37 cellular contexts compared by ENCODE assay signal in genomic region chr2:18745431-18746272, GRCh38.
"Had no signal": no experiment of that assay in that cellular context is flagged by ENCODE, and none has a peak within 500 bp of the region (broad histone marks: within the 10 kb centered on the region; RNA-seq: fewer than 3 reads in every experiment).

No MANE protein-coding gene starts in this region.

- ATAC-seq: activated CD4-positive, CD25-positive, alpha-beta regulatory T cell treated with anti-CD3 and anti-CD28 coated beads, Interleukin-2, amount 50 U/mL, for 24 hours; activated CD8-positive, alpha-beta memory T cell treated with anti-CD3 and anti-CD28 coated beads, Interleukin-2, amount 10 ng/mL, durations not matched to agents 7 days and 5 days; activated CD8-positive, alpha-beta T cell treated with anti-CD3 and anti-CD28 coated beads, Interleukin-2, amount 10 ng/mL, durations not matched to agents 7 days and 5 days; activated naive CD8-positive, alpha-beta T cell treated with anti-CD3 and anti-CD28 coated beads, Interleukin-2, amount 50 U/mL, for 24 hours; body of pancreas; T-cell; T-helper 17 cell had no signal

- H3K4me1 Mint-ChIP-seq: activated B cell treated with CpG ODN at 0.5 μM for 24 hours; activated CD4-positive, alpha-beta T cell treated with anti-CD3 and anti-CD28 coated beads, Interleukin-2, amount 10 ng/mL, durations not matched to agents 24 days and 14 days; activated CD8-positive, alpha-beta memory T cell treated with anti-CD3 and anti-CD28 coated beads, Interleukin-2, amount 10 ng/mL, durations not matched to agents 7 days and 5 days; activated naive CD4-positive, alpha-beta T cell treated with anti-CD3 and anti-CD28 coated beads, Interleukin-2, amount 50 U/mL, for 24 hours; activated naive CD8-positive, alpha-beta T cell treated with anti-CD3 and anti-CD28 coated beads for 36 hours; activated naive CD8-positive, alpha-beta T cell treated with anti-CD3 and anti-CD28 coated beads, Interleukin-2, amount 50 U/mL, for 24 hours; T-cell; T-helper 17 cell had no signal

- FAIRE-seq: colon, endometrium, endothelial cell of umbilical vein, frontal cortex had no signal

- H3K9me3 ChIP-seq: adrenal gland, body of pancreas, esophagus squamous epithelium had no signal

- H3K27me3 ChIP-seq: adrenal gland, body of pancreas, esophagus squamous epithelium had no signal

- H3K27me3 Mint-ChIP-seq: activated B cell treated with CpG ODN at 0.5 μM for 24 hours; activated CD4-positive, alpha-beta memory T cell treated with anti-CD3 and anti-CD28 coated beads for 36 hours; activated CD4-positive, alpha-beta T cell treated with anti-CD3 and anti-CD28 coated beads, Interleukin-2, amount 10 ng/mL, durations not matched to agents 24 days and 14 days; activated CD8-positive, alpha-beta memory T cell treated with anti-CD3 and anti-CD28 coated beads, Interleukin-2, amount 10 ng/mL, durations not matched to agents 7 days and 5 days; activated naive CD4-positive, alpha-beta T cell treated with anti-CD3 and anti-CD28 coated beads, Interleukin-2, amount 50 U/mL, for 24 hours; activated naive CD8-positive, alpha-beta T cell treated with anti-CD3 and anti-CD28 coated beads for 36 hours; activated naive CD8-positive, alpha-beta T cell treated with anti-CD3 and anti-CD28 coated beads, Interleukin-2, amount 50 U/mL, for 24 hours; T-cell; T-helper 17 cell had no signal

- H3K9me3 Mint-ChIP-seq: activated B cell treated with CpG ODN at 0.5 μM for 24 hours; activated CD4-positive, alpha-beta memory T cell treated with anti-CD3 and anti-CD28 coated beads for 36 hours; activated CD4-positive, alpha-beta T cell treated with anti-CD3 and anti-CD28 coated beads, Interleukin-2, amount 10 ng/mL, durations not matched to agents 24 days and 14 days; activated naive CD4-positive, alpha-beta T cell treated with anti-CD3 and anti-CD28 coated beads for 36 hours; activated naive CD4-positive, alpha-beta T cell treated with anti-CD3 and anti-CD28 coated beads, Interleukin-2, amount 50 U/mL, for 24 hours; activated naive CD8-positive, alpha-beta T cell treated with anti-CD3 and anti-CD28 coated beads for 36 hours; activated naive CD8-positive, alpha-beta T cell treated with anti-CD3 and anti-CD28 coated beads, Interleukin-2, amount 50 U/mL, for 24 hours; activated T-helper 1 cell treated with anti-CD3 and anti-CD28 coated beads, Interleukin-12 subunit alpha, Interleukin-12 subunit beta, Interleukin-2, Interleukin-4 antibody, amounts not matched to agents 30 ng/mL and 10 ng/mL and 1 ng/mL, durations not matched to agents 14 hours and 24 hours and 36 hours; activated T-helper 2 cell treated with anti-CD3 and anti-CD28 coated beads, Interferon-gamma antibody, Interleukin-2, Interleukin-4, amounts not matched to agents 10 μg/mL and 5 μg/mL and 100 μg/mL, durations not matched to agents 14 hours and 24 hours and 36 hours; T-cell; T-helper 2 cell treated with Interferon-gamma antibody and Interleukin-4, amounts not matched to agents 5 μg/mL and 100 μg/mL, for 36 hours had no signal

- H3K27ac Mint-ChIP-seq: activated B cell treated with CpG ODN at 0.5 μM for 24 hours; activated CD4-positive, alpha-beta memory T cell treated with anti-CD3 and anti-CD28 coated beads for 36 hours; activated CD4-positive, alpha-beta T cell treated with anti-CD3 and anti-CD28 coated beads, Interleukin-2, amount 10 ng/mL, durations not matched to agents 24 days and 14 days; activated CD8-positive, alpha-beta memory T cell treated with anti-CD3 and anti-CD28 coated beads, Interleukin-2, amount 10 ng/mL, durations not matched to agents 7 days and 5 days; activated CD8-positive, alpha-beta T cell treated with anti-CD3 and anti-CD28 coated beads, Interleukin-2, amount 10 ng/mL, durations not matched to agents 7 days and 5 days; activated naive CD4-positive, alpha-beta T cell treated with anti-CD3 and anti-CD28 coated beads for 36 hours; activated naive CD4-positive, alpha-beta T cell treated with anti-CD3 and anti-CD28 coated beads, Interleukin-2, amount 50 U/mL, for 24 hours; activated naive CD8-positive, alpha-beta T cell treated with anti-CD3 and anti-CD28 coated beads for 36 hours; activated naive CD8-positive, alpha-beta T cell treated with anti-CD3 and anti-CD28 coated beads, Interleukin-2, amount 50 U/mL, for 24 hours; activated T-helper 1 cell treated with anti-CD3 and anti-CD28 coated beads, Interleukin-12 subunit alpha, Interleukin-12 subunit beta, Interleukin-2, Interleukin-4 antibody, amounts not matched to agents 30 ng/mL and 10 ng/mL and 1 ng/mL, durations not matched to agents 14 hours and 24 hours and 36 hours; activated T-helper 2 cell treated with anti-CD3 and anti-CD28 coated beads, Interferon-gamma antibody, Interleukin-2, Interleukin-4, amounts not matched to agents 10 μg/mL and 5 μg/mL and 100 μg/mL, durations not matched to agents 14 hours and 24 hours and 36 hours; T-cell; T-helper 17 cell; T-helper 2 cell treated with Interferon-gamma antibody and Interleukin-4, amounts not matched to agents 5 μg/mL and 100 μg/mL, for 36 hours had no signal

- H3K4me3 ChIP-seq: adrenal gland, body of pancreas, esophagus squamous epithelium had no signal

- H3K27ac ChIP-seq: adrenal gland, body of pancreas, epithelial cell of prostate, esophagus squamous epithelium, WERI-Rb-1 had no signal

- H3K36me3 ChIP-seq: adrenal gland, esophagus squamous epithelium, WERI-Rb-1 had no signal

- H3K36me3 Mint-ChIP-seq: activated CD4-positive, alpha-beta memory T cell treated with anti-CD3 and anti-CD28 coated beads for 36 hours; activated CD8-positive, alpha-beta memory T cell treated with anti-CD3 and anti-CD28 coated beads, Interleukin-2, amount 10 ng/mL, durations not matched to agents 7 days and 5 days; activated naive CD8-positive, alpha-beta T cell treated with anti-CD3 and anti-CD28 coated beads for 36 hours; T-cell had no signal

- H3K4me3 Mint-ChIP-seq: activated B cell treated with CpG ODN at 0.5 μM for 24 hours; activated CD4-positive, alpha-beta memory T cell treated with anti-CD3 and anti-CD28 coated beads for 36 hours; activated CD4-positive, alpha-beta T cell treated with anti-CD3 and anti-CD28 coated beads, Interleukin-2, amount 10 ng/mL, durations not matched to agents 24 days and 14 days; activated CD8-positive, alpha-beta memory T cell treated with anti-CD3 and anti-CD28 coated beads, Interleukin-2, amount 10 ng/mL, durations not matched to agents 7 days and 5 days; activated CD8-positive, alpha-beta T cell treated with anti-CD3 and anti-CD28 coated beads, Interleukin-2, amount 10 ng/mL, durations not matched to agents 7 days and 5 days; activated naive CD4-positive, alpha-beta T cell treated with anti-CD3 and anti-CD28 coated beads for 36 hours; activated naive CD4-positive, alpha-beta T cell treated with anti-CD3 and anti-CD28 coated beads, Interleukin-2, amount 50 U/mL, for 24 hours; activated naive CD8-positive, alpha-beta T cell treated with anti-CD3 and anti-CD28 coated beads for 36 hours; activated naive CD8-positive, alpha-beta T cell treated with anti-CD3 and anti-CD28 coated beads, Interleukin-2, amount 50 U/mL, for 24 hours; activated T-helper 1 cell treated with anti-CD3 and anti-CD28 coated beads, Interleukin-12 subunit alpha, Interleukin-12 subunit beta, Interleukin-2, Interleukin-4 antibody, amounts not matched to agents 30 ng/mL and 10 ng/mL and 1 ng/mL, durations not matched to agents 14 hours and 24 hours and 36 hours; T-cell; T-helper 17 cell; T-helper 2 cell treated with Interferon-gamma antibody and Interleukin-4, amounts not matched to agents 5 μg/mL and 100 μg/mL, for 36 hours had no signal

- H3K4me1 ChIP-seq: adrenal gland, body of pancreas, esophagus squamous epithelium had no signal

- DNase-seq: activated B cell treated with CpG ODN at 0.5 μM for 24 hours; activated CD4-positive, alpha-beta memory T cell treated with anti-CD3 and anti-CD28 coated beads for 36 hours; activated CD4-positive, alpha-beta T cell treated with anti-CD3 and anti-CD28 coated beads, Interleukin-2, amount 10 ng/mL, durations not matched to agents 24 days and 14 days; activated CD8-positive, alpha-beta memory T cell treated with anti-CD3 and anti-CD28 coated beads, Interleukin-2, amount 10 ng/mL, durations not matched to agents 7 days and 5 days; activated CD8-positive, alpha-beta memory T cell treated with anti-CD3 and anti-CD28 coated beads, Interleukin-2, amount 50 U/mL, for 4 hours; activated CD8-positive, alpha-beta T cell treated with anti-CD3 and anti-CD28 coated beads, Interleukin-2, amount 10 ng/mL, durations not matched to agents 7 days and 5 days; activated effector memory CD4-positive, alpha-beta T cell treated with anti-CD3 and anti-CD28 coated beads, Interleukin-2, amount 50 U/mL, for 16 hours; activated naive CD4-positive, alpha-beta T cell treated with anti-CD3 and anti-CD28 coated beads for 36 hours; activated naive CD8-positive, alpha-beta T cell treated with anti-CD3 and anti-CD28 coated beads for 36 hours; activated naive CD8-positive, alpha-beta T cell treated with anti-CD3 and anti-CD28 coated beads, Interleukin-2, amount 50 U/mL, for 24 hours; activated T-cell treated with anti-CD3 and anti-CD28 coated beads, Interleukin-2, amount 50 U/mL, for 1 hour; activated T-cell treated with anti-CD3 and anti-CD28 coated beads, Interleukin-2, amount 50 U/mL, for 48 hours; adrenal gland; amygdala; aorta; body of pancreas; caudate nucleus; cortex of kidney; dermis blood vessel endothelial cell; effector CD8-positive, alpha-beta T cell; esophagus squamous epithelium; foreskin fibroblast; head of caudate nucleus; T-cell; T-helper 17 cell; T1000; WERI-Rb-1 had no signal
